Comparison of ENCODE assay signal across 8 cellular contexts in the genomic region with DNA sequence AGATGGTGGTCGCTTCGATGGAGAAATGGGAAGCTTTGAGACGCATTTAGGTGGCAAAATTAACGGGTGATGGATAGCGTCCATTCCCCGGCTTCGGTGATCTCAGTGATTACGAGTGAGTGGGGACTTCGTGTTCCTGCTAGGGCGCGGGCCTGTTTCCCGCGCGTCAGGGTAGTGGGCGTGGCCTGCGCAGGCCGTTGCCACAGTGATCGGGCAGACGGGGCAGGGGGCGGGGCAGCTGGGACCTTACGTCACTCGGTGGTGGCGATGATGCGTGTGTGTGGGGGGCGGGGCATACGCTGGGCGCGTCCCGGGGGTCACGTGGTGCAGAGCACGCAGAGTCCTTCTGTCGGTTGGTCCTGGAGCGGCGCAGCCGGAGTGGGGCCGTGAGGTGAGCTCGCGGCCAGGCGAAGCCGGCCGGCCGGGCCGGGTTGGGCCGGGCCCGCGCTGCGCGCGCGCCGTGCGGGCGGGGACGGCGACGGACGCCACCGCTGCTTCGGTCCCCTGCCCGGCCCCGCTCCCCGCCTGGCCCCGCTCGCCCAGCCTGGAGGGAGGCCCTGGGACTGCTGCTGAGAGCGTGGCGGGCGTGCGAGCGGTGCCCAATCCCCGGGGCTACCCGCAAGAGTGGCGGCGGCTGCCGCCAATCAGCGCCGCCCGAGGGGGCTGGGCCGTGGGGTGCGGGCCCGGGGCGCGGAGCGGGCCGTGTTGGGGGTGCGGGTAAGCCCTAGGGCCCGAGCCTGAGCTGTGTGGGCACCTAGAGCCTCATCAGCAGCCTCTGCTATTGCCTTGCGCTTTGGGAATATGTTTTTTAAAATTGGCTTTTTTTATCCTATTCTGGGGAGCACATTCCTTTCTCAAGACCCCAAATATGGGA. TPM values are rescaled to one million over a fixed set of nuclear protein-coding genes. Genes with fewer than 3 reads are reported as not detected.
DNase-seq lines count a peak whose midpoint lies in the region; TF ChIP-seq lines count a peak whose summit lies in the region.

A gene (plus strand): TSS at position 327 of the 874 bp plus-strand sequence. CDS start 29,508 bp downstream, outside the sequence.

- DNase-seq in COLO668 (lab: John Stamatoyannopoulos, UW; ENCODE audit: unreplicated experiment) (peak; percentile 98), GM20000 (ENCODE audit: low spot score) (peak; percentile 97), HT-29 (ENCODE audit: low spot score) (peak; percentile 98), lung microvascular endothelial cell (ENCODE audit: low read depth in 2 of 2) (peak; percentile 99)
- peak; percentile 97 for DNase-seq in NK-92 treated with Interleukin-12 subunit alpha and Interleukin-12 subunit beta, amount 100 ng/mL, for 24 hours (lab: John Stamatoyannopoulos, UW)
- DNase-seq in activated CD8-positive, alpha-beta memory T cell treated with anti-CD3 and anti-CD28 coated beads for 24 hours, result peak; percentile 100
- DNase-seq in effector CD4-positive, alpha-beta T cell, result peak; percentile 100
- peak; percentile 100 for DNase-seq in stimulated activated CD4-positive, alpha-beta T cell treated with anti-CD3 and anti-CD28 coated beads, TNF-alpha, amount 100 ng/mL, for 4 hours (ENCODE audit: low read depth in 3 of 3)

- TF ChIP-seq CTCF in GM20000 (IDR thresholded peaks at IDR 0.05; ENCODE audit: extremely low read depth, missing control alignments), result no peak

RNA-seq across cellular contexts. Expression of the gene that starts here (rescaled TPM):
- total RNA-seq in HT-29 (2014; rRNA removed; shearing (Covaris generic)), result 39.0 and 47.2 TPM in 2 replicates
- total RNA-seq in lung microvascular endothelial cell, result 17.9 and 20.6 TPM in 2 replicates

Comparison
In these comparisons a context has a peak if more than half of its experiments do, and no peak if none do; other contexts are left out.
1. Peak in every context shown above with its lines: DNase-seq.